In genomic region chr3:186365202-186365974, GRCh38 we compare ENCODE assay signal across 16 cellular contexts. TPM values are rescaled to one million over a fixed set of nuclear protein-coding genes. Genes with fewer than 3 reads are reported as not detected.
A peak's percentile ranks its signal among the peaks of the same experiment; 100 is the strongest.
DNase-seq lines count a peak whose midpoint lies in the region; ATAC-seq and TF ChIP-seq lines count a peak whose summit lies in the region.
"Had no signal": no experiment of that assay in that cellular context is flagged by ENCODE, and none has a peak within 500 bp of the region (broad histone marks: within the 10 kb centered on the region; RNA-seq: fewer than 3 reads in every experiment).

No MANE protein-coding gene starts in this region.

- H3K36me3 Mint-ChIP-seq in osteocyte (ENCODE audit: unreplicated experiment) = no peaks in the 10 kb centered on the region
- H3K36me3 Mint-ChIP-seq in stimulated activated effector memory CD8-positive, alpha-beta T cell treated with anti-CD3 and anti-CD28 coated beads, Interleukin-12 subunit alpha, Interleukin-12 subunit beta, amount 100 ng/mL, for 72 hours = no peaks in the 10 kb centered on the region
- no peaks in the 10 kb centered on the region for H3K36me3 Mint-ChIP-seq in Caco-2 (ENCODE audit: insufficient read depth, unreplicated experiment)
- H3K36me3 Mint-ChIP-seq: CD8-positive, alpha-beta T cell; type B pancreatic cell had no signal

- H3K27ac Mint-ChIP-seq in osteocyte (ENCODE audit: unreplicated experiment) (no peak overlapping the region), Caco-2 (ENCODE audit: unreplicated experiment) (no peak overlapping the region)
- H3K27ac Mint-ChIP-seq in stimulated activated effector memory CD8-positive, alpha-beta T cell treated with anti-CD3 and anti-CD28 coated beads, Interleukin-12 subunit alpha, Interleukin-12 subunit beta, amount 100 ng/mL, for 72 hours = no peak overlapping the region
- H3K27ac Mint-ChIP-seq: activated B cell treated with CpG ODN at 0.5 μM for 24 hours; activated T-cell treated with anti-CD3 and anti-CD28 coated beads, Interleukin-2, amount 50 U/mL, for 24 hours; CD8-positive, alpha-beta T cell; type B pancreatic cell had no signal

- CTCF ChIA-PET in Caco-2 (lab: Charles Lee) = no interaction called here

- DNase-seq in HT1080 (ENCODE audit: low read depth) = peak; percentile 72
- peak; percentile 95 for DNase-seq in SKM-1 (lab: John Stamatoyannopoulos, UW; ENCODE audit: unreplicated experiment)
- peak; percentile 62 for DNase-seq in fibroblast of mammary gland (ENCODE audit: low read depth)
- DNase-seq in osteoblast (ENCODE audit: insufficient read length, low spot score, missing footprints) = peak; percentile 87
- no peak for DNase-seq in osteocyte (ENCODE audit: extremely low spot score, unreplicated experiment)
- no peak for DNase-seq in stimulated activated effector memory CD8-positive, alpha-beta T cell treated with anti-CD3 and anti-CD28 coated beads, Interleukin-12 subunit alpha, Interleukin-12 subunit beta, amount 100 ng/mL, for 72 hours (ENCODE audit: low spot score in 2 of 2)
- DNase-seq in Caco-2 = no peak
- DNase-seq: activated B cell treated with CpG ODN at 0.5 μM for 24 hours; activated T-cell treated with anti-CD3 and anti-CD28 coated beads, Interleukin-2, amount 50 U/mL, for 24 hours; CD8-positive, alpha-beta T cell; foreskin melanocyte; NCI-H1105 treated with DMSO at 0.1 percent for 48 hours had no signal

- peaks cover 79% of the 10 kb centered on the region for H3K27me3 Mint-ChIP-seq in osteocyte (ENCODE audit: unreplicated experiment)
- peaks cover 14% of the 10 kb centered on the region for H3K27me3 Mint-ChIP-seq in Caco-2 (ENCODE audit: insufficient read depth, unreplicated experiment)

- no peak overlapping the region for H3K4me3 ChIP-seq in fibroblast of mammary gland (ENCODE audit: control insufficient read depth, low read depth, low read length)
- no peak overlapping the region for H3K4me3 ChIP-seq in osteoblast (ENCODE audit: insufficient read depth, low read length)
- no peak overlapping the region for H3K4me3 ChIP-seq in Caco-2 (ENCODE audit: low read depth, low read length)
- H3K4me3 ChIP-seq: cardiac muscle cell, lung had no signal

- no peaks in the 10 kb centered on the region for H3K9me3 ChIP-seq in osteoblast (ENCODE audit: low read depth, low read length)
- no peaks in the 10 kb centered on the region for H3K9me3 ChIP-seq in Caco-2

- POLR2A ChIA-PET in Caco-2 (lab: Charles Lee) = no interaction called here

- intact Hi-C loops in Caco-2 (cut with micrococcal nuclease; ENCODE audit: unreplicated experiment) = no loop called here

- no peak overlapping the region for H3K27ac ChIP-seq in osteoblast (ENCODE audit: low read depth, low read length)
- H3K27ac ChIP-seq: cardiac muscle cell had no signal

- H3K27me3 ChIP-seq in osteoblast (ENCODE audit: insufficient read depth, low read length) (peaks cover 64% of the 10 kb centered on the region), Caco-2 (replicated peaks; ENCODE audit: control insufficient read depth, insufficient read depth, low read length) (no peaks in the 10 kb centered on the region; the same call in none of the 2 replicates)

- H4K20me1 ChIP-seq in osteoblast (ENCODE audit: insufficient read depth, low read length) = no peaks in the 10 kb centered on the region

- H3K4me1 ChIP-seq in osteoblast (ENCODE audit: insufficient read depth, low read length) (peaks cover 16% of the 10 kb centered on the region), Caco-2 (peaks cover 6% of the 10 kb centered on the region; the same call in 1 of the 2 replicates)

- H3K36me3 ChIP-seq in osteoblast (ENCODE audit: insufficient read depth, low read length) (no peaks in the 10 kb centered on the region), Caco-2 (ENCODE audit: control insufficient read depth, insufficient read depth, low read length) (no peaks in the 10 kb centered on the region)
- H3K36me3 ChIP-seq: cardiac muscle cell had no signal

- H3K9me3 Mint-ChIP-seq in osteocyte (ENCODE audit: unreplicated experiment) (no peaks in the 10 kb centered on the region), Caco-2 (ENCODE audit: unreplicated experiment) (no peaks in the 10 kb centered on the region)
- no peaks in the 10 kb centered on the region for H3K9me3 Mint-ChIP-seq in stimulated activated effector memory CD8-positive, alpha-beta T cell treated with anti-CD3 and anti-CD28 coated beads, Interleukin-12 subunit alpha, Interleukin-12 subunit beta, amount 100 ng/mL, for 72 hours
- H3K9me3 Mint-ChIP-seq: activated B cell treated with CpG ODN at 0.5 μM for 24 hours; activated T-cell treated with anti-CD3 and anti-CD28 coated beads, Interleukin-2, amount 50 U/mL, for 24 hours; CD8-positive, alpha-beta T cell; type B pancreatic cell had no signal

- H3K4me3 Mint-ChIP-seq in osteocyte (ENCODE audit: unreplicated experiment) (no peak overlapping the region), Caco-2 (ENCODE audit: unreplicated experiment) (no peak overlapping the region)
- no peak overlapping the region for H3K4me3 Mint-ChIP-seq in stimulated activated effector memory CD8-positive, alpha-beta T cell treated with anti-CD3 and anti-CD28 coated beads, Interleukin-12 subunit alpha, Interleukin-12 subunit beta, amount 100 ng/mL, for 72 hours
- H3K4me3 Mint-ChIP-seq: activated B cell treated with CpG ODN at 0.5 μM for 24 hours; activated T-cell treated with anti-CD3 and anti-CD28 coated beads, Interleukin-2, amount 50 U/mL, for 24 hours; CD8-positive, alpha-beta T cell; type B pancreatic cell had no signal

- TF ChIP-seq CTCF in fibroblast of mammary gland (conservative IDR thresholded peaks at IDR 0.05; ENCODE audit: control insufficient read depth, insufficient read depth, low read depth, low read length) = no peak
- TF ChIP-seq CTCF in osteoblast (IDR thresholded peaks at IDR 0.05; ENCODE audit: extremely low read depth, low read depth, low read length) = no peak
- TF ChIP-seq CTCF in osteocyte (IDR thresholded peaks at IDR 0.05) = no peak
- TF ChIP-seq CTCF in Caco-2 (IDR thresholded peaks at IDR 0.05; ENCODE audit: insufficient read depth in 1 of 2, low read depth in 1 of 2, low read length in 1 of 2, severe bottlenecking in 1 of 2, unreplicated experiment in 1 of 2) = no peak

- no peak overlapping the region for H3K4me2 ChIP-seq in osteoblast (ENCODE audit: insufficient read depth, low read length)

- H3K4me1 Mint-ChIP-seq in osteocyte (ENCODE audit: unreplicated experiment) = peaks cover 13% of the 10 kb centered on the region
- peaks cover 5% of the 10 kb centered on the region for H3K4me1 Mint-ChIP-seq in stimulated activated effector memory CD8-positive, alpha-beta T cell treated with anti-CD3 and anti-CD28 coated beads, Interleukin-12 subunit alpha, Interleukin-12 subunit beta, amount 100 ng/mL, for 72 hours
- H3K4me1 Mint-ChIP-seq in Caco-2 (ENCODE audit: low read depth, unreplicated experiment) = no peaks in the 10 kb centered on the region

- ATAC-seq in stimulated activated effector memory CD8-positive, alpha-beta T cell treated with anti-CD3 and anti-CD28 coated beads, Interleukin-12 subunit alpha, Interleukin-12 subunit beta, amount 100 ng/mL, for 72 hours = no peak
- ATAC-seq in GM19455 (IDR thresholded peaks at IDR 0.05; ENCODE audit: unreplicated experiment) = no peak
- ATAC-seq: CD8-positive, alpha-beta T cell had no signal

- no peak overlapping the region for H2AFZ ChIP-seq in osteoblast (ENCODE audit: low read length)

- H3K79me2 ChIP-seq in osteoblast (ENCODE audit: insufficient read depth, low read length) = no peaks in the 10 kb centered on the region

- no TSS peak for BruUV-seq in Caco-2 (replicated peaks; lab: Mats Ljungman, UMichigan)

RNA-seq across cellular contexts. Expression of gene DGKG, which starts 3.4 kb away (rescaled TPM):
- total RNA-seq in HT1080 (2014; rRNA removed; shearing (Covaris generic)) = 20.3 and 22.0 TPM in 2 replicates
- polyA plus RNA-seq in HT1080 (2015; cell fraction: cytosol; rRNA removed) = 11.1 and 14.2 TPM in 2 replicates
- 8.0 and 10.8 TPM in 2 replicates for polyA plus RNA-seq in HT1080 (2015; cell fraction: nucleus; rRNA removed)
- total RNA-seq in osteoblast (2.5 and 2.9 TPM in 2 replicates), osteocyte (0.18 TPM in 1 of 2 replicates, not detected in the other), Caco-2 (2022) (0.32 and 0.81 TPM in 2 replicates)
- total RNA-seq: CD8-positive, alpha-beta T cell had no signal
- polyA plus RNA-seq: cardiac muscle cell had no signal

Comparison
In these comparisons a context has a peak if more than half of its experiments do, and no peak if none do; other contexts are left out.
1. DNase-seq: peak in HT1080 (single experiment), SKM-1 (single experiment), fibroblast of mammary gland (single experiment) and osteoblast (single experiment); none in osteocyte (single experiment), stimulated activated effector memory CD8-positive, alpha-beta T cell treated with anti-CD3 and anti-CD28 coated beads, Interleukin-12 subunit alpha, Interleukin-12 subunit beta, amount 100 ng/mL, for 72 hours (0 of 2) and Caco-2 (0 of 2).